In the genomic region with DNA sequence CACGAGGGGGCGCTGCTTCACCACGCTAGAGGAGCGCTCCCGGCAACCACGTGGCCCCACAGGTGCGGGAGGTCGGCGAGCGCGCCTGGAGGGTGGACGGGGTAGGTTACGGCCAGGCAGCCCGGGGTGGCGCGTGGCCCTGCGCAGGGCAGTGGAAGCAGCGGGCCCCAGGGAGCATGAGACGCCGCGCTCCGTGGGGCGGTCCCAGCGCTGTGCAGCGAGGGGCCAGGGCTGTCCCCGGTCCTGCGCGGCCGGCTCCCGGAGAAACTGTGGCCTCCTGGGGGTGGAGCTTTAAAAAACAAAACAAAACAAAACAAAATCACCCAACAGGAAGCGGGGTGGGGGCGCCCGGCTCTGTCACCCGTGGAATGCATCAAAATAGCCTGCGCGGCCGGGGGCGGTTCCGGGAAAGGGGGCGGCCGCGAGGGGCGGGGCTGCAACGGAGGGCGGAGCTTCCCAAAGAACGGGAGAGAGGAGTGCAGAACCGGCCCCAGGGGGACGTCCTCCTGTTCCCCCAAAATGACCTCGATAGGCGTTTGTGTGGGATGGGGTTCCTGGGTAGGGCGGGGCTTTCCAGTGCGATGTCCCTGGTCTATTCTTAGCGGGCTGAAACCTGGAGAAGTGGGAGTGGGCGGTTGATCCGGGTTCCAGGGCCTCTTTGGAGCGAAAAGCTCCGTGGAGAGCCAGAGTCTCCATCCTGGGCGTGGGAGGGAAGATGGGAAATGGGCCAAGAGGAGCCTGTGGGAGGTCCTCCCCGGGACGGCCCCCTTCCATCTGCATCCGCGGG, we compare ENCODE assay signal across 8 cellular contexts. TPM values are rescaled to one million over a fixed set of nuclear protein-coding genes. Genes with fewer than 3 reads are reported as not detected.
DNase-seq lines count a peak whose midpoint lies in the region; ATAC-seq and TF ChIP-seq lines count a peak whose summit lies in the region.

No MANE protein-coding gene starts in this region.

- no peaks in the 10 kb centered on the region for H3K9me2 ChIP-seq in OCI-LY7 (ENCODE audit: insufficient read depth, low read length)

- POLR2A ChIA-PET in OCI-LY7 (lab: Charles Lee): interaction anchor here (0.6 kb wide), 1 partner anchor 157 kb away, joined by 3 read pairs; no protein-coding TSS in a partner anchor

- no peaks in the 10 kb centered on the region for H3K9me3 ChIP-seq in HUES6 (ENCODE audit: control insufficient read depth, insufficient read depth, low read depth, low read length)
- no peaks in the 10 kb centered on the region for H3K9me3 ChIP-seq in OCI-LY7 (ENCODE audit: low read length)
- no peaks in the 10 kb centered on the region for H3K9me3 ChIP-seq in muscle layer of duodenum (ENCODE audit: control insufficient read depth in 1 of 2, low read length in 2 of 2)

- H3K27ac ChIP-seq in HUES6 (ENCODE audit: low read depth, low read length) (no peak overlapping the region), OCI-LY7 (ENCODE audit: low read depth, low read length, poor library complexity, severe bottlenecking) (peak overlapping the region; percentile 31), muscle layer of duodenum (ENCODE audit: low read length) (peak overlapping the region; percentile 67)

- H3K4me1 Mint-ChIP-seq in activated T-cell treated with anti-CD3 and anti-CD28 coated beads, Interleukin-2, amount 50 U/mL, for 4 hours (ENCODE audit: low read depth): peaks cover 19% of the 10 kb centered on the region

- H3K9me3 Mint-ChIP-seq in activated T-cell treated with anti-CD3 and anti-CD28 coated beads, Interleukin-2, amount 50 U/mL, for 4 hours: no peaks in the 10 kb centered on the region

- H3K4me1 ChIP-seq in HUES6 (ENCODE audit: control insufficient read depth, insufficient read depth, low read length) (peaks cover 5% of the 10 kb centered on the region; the same call in 1 of the 2 replicates), OCI-LY7 (ENCODE audit: insufficient read depth, low read length, poor library complexity, severe bottlenecking) (peaks cover 8% of the 10 kb centered on the region), muscle layer of duodenum (ENCODE audit: control insufficient read depth in 1 of 2, insufficient read depth in 2 of 2, low read length in 2 of 2) (no peaks in the 10 kb centered on the region)

- no peaks in the 10 kb centered on the region for H3K36me3 Mint-ChIP-seq in activated T-cell treated with anti-CD3 and anti-CD28 coated beads, Interleukin-2, amount 50 U/mL, for 4 hours (ENCODE audit: insufficient read depth)

- no peaks in the 10 kb centered on the region for H4K20me1 ChIP-seq in OCI-LY7 (ENCODE audit: insufficient read depth, low read length)

- peak overlapping the region; percentile 73 for H3K4me3 ChIP-seq in HUES6 (ENCODE audit: low read depth, low read length)
- H3K4me3 ChIP-seq in OCI-LY7 (ENCODE audit: low read depth, low read length, poor library complexity, severe bottlenecking): peak overlapping the region; percentile 76
- H3K4me3 ChIP-seq in muscle layer of duodenum (ENCODE audit: low read depth in 1 of 2, low read length in 2 of 2): peak overlapping the region; percentile 59 to 76

- H3K9ac ChIP-seq in HUES6 (ENCODE audit: low read length): peak overlapping the region; percentile 61

- H3K36me3 ChIP-seq in HUES6 (ENCODE audit: control insufficient read depth, insufficient read depth, low read length) (peaks cover 14% of the 10 kb centered on the region), OCI-LY7 (ENCODE audit: insufficient read depth, low read length) (no peaks in the 10 kb centered on the region), muscle layer of duodenum (ENCODE audit: control insufficient read depth in 1 of 2, insufficient read depth in 2 of 2, low read length in 2 of 2) (peaks cover 0 to 13% of the 10 kb centered on the region in 2 donors)

- H3K79me2 ChIP-seq in OCI-LY7 (ENCODE audit: insufficient read depth, low read depth, low read length): no peaks in the 10 kb centered on the region

- H3K27me3 ChIP-seq in HUES6 (ENCODE audit: control insufficient read depth, insufficient read depth, low read length) (no peaks in the 10 kb centered on the region), muscle layer of duodenum (ENCODE audit: low read depth, low read length) (no peaks in the 10 kb centered on the region)

- peak overlapping the region; percentile 83 for H3K4me2 ChIP-seq in OCI-LY7 (ENCODE audit: low read length)

- no peaks in the 10 kb centered on the region for H3K27me3 Mint-ChIP-seq in activated T-cell treated with anti-CD3 and anti-CD28 coated beads, Interleukin-2, amount 50 U/mL, for 4 hours (ENCODE audit: low read depth)

- ATAC-seq in GM21367 (IDR thresholded peaks at IDR 0.05; ENCODE audit: unreplicated experiment) (peak; percentile 74), esophagus mucosa (peak; percentile 81)
- ATAC-seq in activated T-cell treated with anti-CD3 and anti-CD28 coated beads, Interleukin-2, amount 50 U/mL, for 4 hours: peak; percentile 83 to 86

- intact Hi-C loops in OCI-LY7 (cut with micrococcal nuclease; ENCODE audit: unreplicated experiment): loop anchor here (1.0 to 5.0 kb wide), 5 partner anchors 89 to 482 kb away; a partner anchor contains a TSS

- peak; percentile 94 for DNase-seq in Caki2 (ENCODE audit: low read depth)
- DNase-seq in OCI-LY7 (ENCODE audit: low spot score): peak; percentile 91
- DNase-seq in activated T-cell treated with anti-CD3 and anti-CD28 coated beads, Interleukin-2, amount 50 U/mL, for 4 hours: peak; percentile 95
- peak; percentile 97 for DNase-seq in stimulated activated CD8-positive, alpha-beta memory T cell treated with anti-CD3 and anti-CD28 coated beads, Interleukin-4, amount 100 ng/mL, for 48 hours

- CTCF ChIA-PET in OCI-LY7 (lab: Charles Lee; ENCODE audit: unreplicated experiment): interaction anchor here (0.6 to 1.0 kb wide), 2 partner anchors 87 to 157 kb away, joined by 3 read pairs; a partner anchor contains a TSS

- TF ChIP-seq CTCF in OCI-LY7 (conservative IDR thresholded peaks at IDR 0.05; ENCODE audit: low read length): peak; percentile 90; the same call in 1 of the 2 replicates

- no TSS peak for BruUV-seq in OCI-LY7 (replicated peaks; lab: Mats Ljungman, UMichigan)

- peak overlapping the region; percentile 79 for H3K4me3 Mint-ChIP-seq in activated T-cell treated with anti-CD3 and anti-CD28 coated beads, Interleukin-2, amount 50 U/mL, for 4 hours

- in situ Hi-C loops in Caki2 (cut with HindIII; ENCODE audit: low pct_unique_long_range_greater_than_20kb, low sequenced_read_pairs): no loop called here

- peak overlapping the region; percentile 94 for H2AFZ ChIP-seq in OCI-LY7 (ENCODE audit: low read length)

RNA-seq across cellular contexts. Expression of a gene that starts 27.3 kb away (rescaled TPM):
- total RNA-seq in Caki2 (2014; rRNA removed; shearing (Covaris generic); ENCODE audit: low replicate concordance): 22.2 and 39.0 TPM in 2 replicates
- total RNA-seq in OCI-LY7 (2014; rRNA removed; shearing (Covaris generic)): 4.1 and 4.9 TPM in 2 replicates
- 7.1 and 8.9 TPM in 2 replicates for total RNA-seq in OCI-LY7 (2022)
- total RNA-seq in activated T-cell treated with anti-CD3 and anti-CD28 coated beads, Interleukin-2, amount 50 U/mL, for 4 hours: 10 to 100 TPM; 13.8 to 17.1 (median 16.7) TPM
- total RNA-seq in esophagus mucosa: 11.0 TPM

RNA-seq across cellular contexts. Expression of a gene that starts 53.6 kb away (rescaled TPM):
- 81.8 and 159 TPM in 2 replicates for total RNA-seq in Caki2 (2014; rRNA removed; shearing (Covaris generic); ENCODE audit: low replicate concordance)
- total RNA-seq in OCI-LY7 (2014; rRNA removed; shearing (Covaris generic)): 34.9 and 39.3 TPM in 2 replicates
- total RNA-seq in OCI-LY7 (2022): 32.5 and 34.6 TPM in 2 replicates
- 10 to 100 TPM; 18.7 to 21.3 (median 18.9) TPM for total RNA-seq in activated T-cell treated with anti-CD3 and anti-CD28 coated beads, Interleukin-2, amount 50 U/mL, for 4 hours
- 18.7 TPM for total RNA-seq in esophagus mucosa

RNA-seq across cellular contexts. Expression of a gene that starts 53.8 kb away (rescaled TPM):
- total RNA-seq in Caki2 (2014; rRNA removed; shearing (Covaris generic); ENCODE audit: low replicate concordance): 23.1 and 25.3 TPM in 2 replicates
- total RNA-seq in OCI-LY7 (2014; rRNA removed; shearing (Covaris generic)): 4.0 and 6.5 TPM in 2 replicates
- 5.2 and 5.5 TPM in 2 replicates for total RNA-seq in OCI-LY7 (2022)
- total RNA-seq in activated T-cell treated with anti-CD3 and anti-CD28 coated beads, Interleukin-2, amount 50 U/mL, for 4 hours: 1 to 10 TPM; 6.9 to 8.2 (median 8.2) TPM
- 59.5 TPM for total RNA-seq in esophagus mucosa
